13 cellular contexts compared by ENCODE assay signal in genomic region chr2:216665240-216665639, GRCh38. TPM values are rescaled to one million over a fixed set of nuclear protein-coding genes. Genes with fewer than 3 reads are reported as not detected.
DNase-seq lines count a peak whose midpoint lies in the region; ATAC-seq, FAIRE-seq and TF ChIP-seq lines count a peak whose summit lies in the region.
"Had no signal": no experiment of that assay in that cellular context is flagged by ENCODE, and none has a peak within 500 bp of the region (broad histone marks: within the 10 kb centered on the region; RNA-seq: fewer than 3 reads in every experiment).

No MANE protein-coding gene starts in this region.

- FAIRE-seq in astrocyte (lab: Jason Lieb, UNC), result no peak

- no peaks in the 10 kb centered on the region for H3K9me2 ChIP-seq in hepatocyte (replicated peaks; ENCODE audit: insufficient read depth)

- no peak overlapping the region for H3K9ac ChIP-seq in HUES64 (ENCODE audit: low read depth, low read length)
- no peak overlapping the region for H3K9ac ChIP-seq in astrocyte (ENCODE audit: low read length)

- no peaks in the 10 kb centered on the region for H3K9me3 Mint-ChIP-seq in astrocyte (ENCODE audit: unreplicated experiment)
- H3K9me3 Mint-ChIP-seq: HFFc6, nephron had no signal

- H3K4me1 ChIP-seq in HUES64 (ENCODE audit: insufficient read depth, low read length) (peaks cover 14% of the 10 kb centered on the region), astrocyte (ENCODE audit: insufficient read depth, low read length) (peaks cover 16% of the 10 kb centered on the region), hepatocyte (ENCODE audit: insufficient read depth) (peaks cover 17% of the 10 kb centered on the region), thoracic aorta (ENCODE audit: control insufficient read depth in 1 of 2, low read depth in 2 of 2) (peaks cover 4 to 21% of the 10 kb centered on the region in 2 donors)

- peak overlapping the region; percentile 14; the same call in 1 of the 2 replicates for H3K27ac ChIP-seq in HUES64 (ENCODE audit: low read depth, low read length)
- no peak overlapping the region for H3K27ac ChIP-seq in astrocyte (ENCODE audit: low read depth, low read length)
- peak overlapping the region; percentile 64 for H3K27ac ChIP-seq in hepatocyte
- H3K27ac ChIP-seq in thoracic aorta, result peak overlapping the region; percentile 38 to 47
- H3K27ac ChIP-seq: HL-60 had no signal

- H3K36me3 Mint-ChIP-seq in astrocyte (ENCODE audit: low read depth, unreplicated experiment), result peaks cover 23% of the 10 kb centered on the region

- peaks cover 41% of the 10 kb centered on the region for H3K36me3 ChIP-seq in HUES64 (ENCODE audit: insufficient read depth, low read length)
- no peaks in the 10 kb centered on the region for H3K36me3 ChIP-seq in astrocyte (ENCODE audit: insufficient read depth, low read length)
- H3K36me3 ChIP-seq in hepatocyte (replicated peaks; ENCODE audit: insufficient read depth, low read depth), result no peaks in the 10 kb centered on the region
- peaks cover 28% of the 10 kb centered on the region for H3K36me3 ChIP-seq in thoracic aorta

- peaks cover 5% of the 10 kb centered on the region for H3K27me3 Mint-ChIP-seq in astrocyte (ENCODE audit: low read depth, unreplicated experiment)

- peaks cover 18% of the 10 kb centered on the region for H3K4me1 Mint-ChIP-seq in astrocyte (ENCODE audit: low read depth, unreplicated experiment)

- no peak overlapping the region for H3K4me3 Mint-ChIP-seq in astrocyte (ENCODE audit: unreplicated experiment)
- H3K4me3 Mint-ChIP-seq: HFFc6, nephron had no signal

- H3K4me2 ChIP-seq in astrocyte (ENCODE audit: low read length) (peak overlapping the region; percentile 30), hepatocyte (peak overlapping the region; percentile 34)

- H3K79me2 ChIP-seq in astrocyte (ENCODE audit: insufficient read depth, low read length), result no peaks in the 10 kb centered on the region
- no peaks in the 10 kb centered on the region for H3K79me2 ChIP-seq in hepatocyte

- DNase-seq in astrocyte (ENCODE audit: low read depth) (peak; percentile 79), hepatocyte (ENCODE audit: low spot score) (peak; percentile 66), thoracic aorta (ENCODE audit: low spot score) (no peak), NCI-H2227 (lab: John Stamatoyannopoulos, UW; ENCODE audit: unreplicated experiment) (no peak), KG1 (lab: John Stamatoyannopoulos, UW) (no peak)
- DNase-seq: HFFc6, NCI-H1930, T-helper 1 cell had no signal

- H3K27me3 ChIP-seq in HUES64 (ENCODE audit: insufficient read depth, low read length), result no peaks in the 10 kb centered on the region
- no peaks in the 10 kb centered on the region for H3K27me3 ChIP-seq in astrocyte (ENCODE audit: insufficient read depth, low read length)
- H3K27me3 ChIP-seq in hepatocyte, result no peaks in the 10 kb centered on the region
- no peaks in the 10 kb centered on the region for H3K27me3 ChIP-seq in thoracic aorta (replicated peaks; ENCODE audit: insufficient read depth)

- H2AFZ ChIP-seq in astrocyte (ENCODE audit: low read depth, low read length) (no peak overlapping the region), hepatocyte (no peak overlapping the region)

- H3K9me3 ChIP-seq in HUES64 (ENCODE audit: insufficient read depth, low read depth, low read length) (no peaks in the 10 kb centered on the region), astrocyte (ENCODE audit: insufficient read depth, low read depth, low read length) (no peaks in the 10 kb centered on the region), hepatocyte (ENCODE audit: low read depth) (no peaks in the 10 kb centered on the region), thoracic aorta (no peaks in the 10 kb centered on the region)

- ATAC-seq in thoracic aorta (ENCODE audit: insufficient number of reproducible peaks, low FRiP score, low read depth), result peak; percentile 26
- ATAC-seq in GM21526 (IDR thresholded peaks at IDR 0.05; ENCODE audit: low FRiP score, unreplicated experiment), result no peak
- ATAC-seq in HG02763 (IDR thresholded peaks at IDR 0.05; ENCODE audit: unreplicated experiment), result no peak

- TF ChIP-seq CTCF in astrocyte (IDR thresholded peaks at IDR 0.05; ENCODE audit: insufficient read depth, low read depth, low read length) (no peak), hepatocyte (IDR thresholded peaks at IDR 0.05; ENCODE audit: poor library complexity) (no peak), thoracic aorta (IDR thresholded peaks at IDR 0.05) (no peak)

- WGBS in HUES64, result 81% methylated on average over 7 of the region's 7 CpGs
- 48% methylated on average over 7 of the region's 7 CpGs for WGBS in hepatocyte (ENCODE audit: low lambda C conversion rate, missing lambda C conversion rate)

- H4K20me1 ChIP-seq in astrocyte (ENCODE audit: insufficient read depth, low read length) (no peaks in the 10 kb centered on the region), hepatocyte (ENCODE audit: insufficient read depth, poor library complexity, severe bottlenecking) (no peaks in the 10 kb centered on the region)

- H3K4me3 ChIP-seq in HUES64 (ENCODE audit: low read length) (no peak overlapping the region), astrocyte (ENCODE audit: insufficient read depth, low read depth, low read length) (no peak overlapping the region), hepatocyte (no peak overlapping the region), thoracic aorta (no peak overlapping the region)

- H3K27ac Mint-ChIP-seq in astrocyte (ENCODE audit: unreplicated experiment), result no peak overlapping the region
- H3K27ac Mint-ChIP-seq: HFFc6 had no signal

RNA-seq across cellular contexts. Expression of gene IGFBP5, which starts 30.1 kb away (rescaled TPM):
- polyA plus RNA-seq in HUES64 (2013, experiment 1 of 2), result 21.8 TPM
- 60.0 TPM for polyA plus RNA-seq in HUES64 (2013, experiment 2 of 2)
- 422 and 452 TPM in 2 replicates for total RNA-seq in astrocyte
- 190 and 232 TPM in 2 replicates for total RNA-seq in hepatocyte
- 113 TPM in 2 replicates for polyA plus RNA-seq in hepatocyte
- 1,000 to 10,000 TPM in 1 of 2 donors, 100 to 1,000 TPM in 1; 482 to 2,105 TPM for total RNA-seq in thoracic aorta

RNA-seq across cellular contexts. Expression of gene IGFBP2, which starts 32.0 kb away (rescaled TPM):
- polyA plus RNA-seq in HUES64 (2013, experiment 1 of 2), result 353 TPM
- polyA plus RNA-seq in HUES64 (2013, experiment 2 of 2), result 448 TPM
- total RNA-seq in astrocyte (944 and 1,071 TPM in 2 replicates), hepatocyte (163 and 231 TPM in 2 replicates), thoracic aorta (1,000 to 10,000 TPM in 1 of 2 donors, 100 to 1,000 TPM in 1; 608 to 2,156 TPM)
- 338 and 351 TPM in 2 replicates for polyA plus RNA-seq in hepatocyte

Comparison
In these comparisons a context has a peak if more than half of its experiments do, and no peak if none do; other contexts are left out.
1. DNase-seq: peak in astrocyte (single experiment) and hepatocyte (single experiment); none in thoracic aorta (single experiment), NCI-H2227 (single experiment) and KG1 (single experiment).